ENCODE assay signal across 31 cellular contexts in genomic region chr3:136236109-136236508, GRCh38.
"Had no signal": no experiment of that assay in that cellular context is flagged by ENCODE, and none has a peak within 500 bp of the region (broad histone marks: within the 10 kb centered on the region; RNA-seq: fewer than 3 reads in every experiment).

No MANE protein-coding gene starts in this region.

- DNase-seq: activated B cell treated with CpG ODN at 0.5 μM for 24 hours; activated CD4-positive, alpha-beta memory T cell treated with anti-CD3 and anti-CD28 coated beads for 36 hours; activated CD4-positive, alpha-beta T cell treated with anti-CD3 and anti-CD28 coated beads for 4 hours; activated CD4-positive, alpha-beta T cell treated with anti-CD3 and anti-CD28 coated beads, Interleukin-2, amount 10 ng/mL, durations not matched to agents 24 days and 14 days; activated CD4-positive, alpha-beta T cell treated with anti-CD3 and anti-CD28 coated beads, Interleukin-2, amount 50 U/mL, for 1 hour; activated CD4-positive, alpha-beta T cell treated with anti-CD3 and anti-CD28 coated beads, Interleukin-2, amount 50 U/mL, for 4 hours; activated CD4-positive, CD25-positive, alpha-beta regulatory T cell treated with anti-CD3 and anti-CD28 coated beads, Interleukin-2, amount 50 U/mL, for 72 hours; activated CD8-positive, alpha-beta memory T cell treated with anti-CD3 and anti-CD28 coated beads, Interleukin-2, amount 50 U/mL, for 4 hours; activated CD8-positive, alpha-beta T cell treated with anti-CD3 and anti-CD28 coated beads for 36 hours; activated effector memory CD4-positive, alpha-beta T cell treated with anti-CD3 and anti-CD28 coated beads, Interleukin-2, amount 50 U/mL, for 16 hours; activated gamma-delta T cell treated with Interleukin-2 at 50 U/mL for 16 hours; activated naive CD4-positive, alpha-beta T cell; activated naive CD4-positive, alpha-beta T cell treated with anti-CD3 and anti-CD28 coated beads for 36 hours; activated naive CD4-positive, alpha-beta T cell treated with anti-CD3 and anti-CD28 coated beads, Interleukin-2, amount 50 U/mL, for 16 hours; activated naive CD8-positive, alpha-beta T cell treated with anti-CD3 and anti-CD28 coated beads for 36 hours; activated T-cell treated with anti-CD3 and anti-CD28 coated beads for 4 hours; activated T-cell treated with anti-CD3 and anti-CD28 coated beads, Interleukin-2, amount 50 U/mL, for 1 hour; activated T-cell treated with anti-CD3 and anti-CD28 coated beads, Interleukin-2, amount 50 U/mL, for 4 hours; activated T-cell treated with anti-CD3 and anti-CD28 coated beads, Interleukin-2, amount 50 U/mL, for 72 hours; adrenal gland; amniotic stem cell; aorta; caudate nucleus; T-helper 1 cell; T-helper 2 cell; T-helper 9 cell; WERI-Rb-1 had no signal

- H3K9me3 ChIP-seq: adrenal gland had no signal

- H3K27ac ChIP-seq: adrenal gland, cardiac muscle cell, WERI-Rb-1 had no signal

- H3K4me3 ChIP-seq: adrenal gland, cardiac muscle cell had no signal

- H3K27me3 ChIP-seq: adrenal gland, cardiac muscle cell had no signal

- FAIRE-seq: astrocyte, bronchial epithelial cell, TTC549 had no signal

- H3K4me1 ChIP-seq: adrenal gland had no signal

- H3K36me3 ChIP-seq: adrenal gland, cardiac muscle cell, WERI-Rb-1 had no signal
